Comparison of ENCODE assay signal across 1 cellular context in the genomic region with DNA sequence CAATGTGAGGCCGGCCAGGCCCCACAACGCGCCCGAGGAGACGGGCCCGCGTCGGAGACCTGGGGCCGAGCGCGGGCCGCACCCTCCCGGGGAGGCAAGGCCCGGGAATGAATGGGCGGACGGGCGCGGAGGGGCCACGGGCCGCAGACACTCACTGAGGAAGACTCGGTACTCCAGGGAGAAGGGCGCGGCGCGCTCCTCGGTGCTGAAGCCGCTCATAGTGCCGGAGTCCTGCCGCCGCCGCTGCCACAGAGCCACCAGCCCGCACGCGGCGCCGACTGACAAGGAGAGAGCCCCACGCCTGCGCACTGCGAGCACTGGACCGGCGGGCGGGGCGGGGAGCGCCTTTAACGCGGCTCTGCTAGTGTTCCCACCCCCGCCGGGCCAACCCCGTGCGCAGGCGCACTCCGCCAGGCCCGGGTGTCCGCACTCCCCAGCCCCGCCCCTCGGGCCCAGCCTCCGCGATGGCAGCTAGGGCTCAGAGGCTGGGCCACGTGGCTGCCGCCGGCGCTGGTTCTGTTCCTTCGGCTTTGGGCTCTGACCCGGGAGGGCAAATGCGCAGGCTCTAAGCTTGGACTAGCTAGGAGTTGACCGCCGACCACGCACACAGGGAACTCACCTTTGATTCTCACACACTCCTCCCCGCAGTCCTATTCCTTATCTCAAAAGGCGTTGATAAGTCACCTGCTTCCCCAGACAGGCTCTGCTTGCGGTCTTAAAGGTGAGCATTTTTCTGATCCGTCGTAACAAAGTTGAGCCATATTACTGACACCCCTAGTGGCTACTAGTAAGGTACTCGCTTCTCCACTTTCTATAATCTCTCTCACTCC.
TF ChIP-seq lines count a peak whose summit lies in the region.

A gene (minus strand): TSS at position 321 of the 830 bp plus-strand sequence. CDS start 102 bp downstream, at position 219.

TF ChIP-seq in K562, 482 proteins besides CTCF, POLR2A, EP300 and RAD21 (continued from another document and continues in another):
- TF ChIP-seq, protein P1, sequence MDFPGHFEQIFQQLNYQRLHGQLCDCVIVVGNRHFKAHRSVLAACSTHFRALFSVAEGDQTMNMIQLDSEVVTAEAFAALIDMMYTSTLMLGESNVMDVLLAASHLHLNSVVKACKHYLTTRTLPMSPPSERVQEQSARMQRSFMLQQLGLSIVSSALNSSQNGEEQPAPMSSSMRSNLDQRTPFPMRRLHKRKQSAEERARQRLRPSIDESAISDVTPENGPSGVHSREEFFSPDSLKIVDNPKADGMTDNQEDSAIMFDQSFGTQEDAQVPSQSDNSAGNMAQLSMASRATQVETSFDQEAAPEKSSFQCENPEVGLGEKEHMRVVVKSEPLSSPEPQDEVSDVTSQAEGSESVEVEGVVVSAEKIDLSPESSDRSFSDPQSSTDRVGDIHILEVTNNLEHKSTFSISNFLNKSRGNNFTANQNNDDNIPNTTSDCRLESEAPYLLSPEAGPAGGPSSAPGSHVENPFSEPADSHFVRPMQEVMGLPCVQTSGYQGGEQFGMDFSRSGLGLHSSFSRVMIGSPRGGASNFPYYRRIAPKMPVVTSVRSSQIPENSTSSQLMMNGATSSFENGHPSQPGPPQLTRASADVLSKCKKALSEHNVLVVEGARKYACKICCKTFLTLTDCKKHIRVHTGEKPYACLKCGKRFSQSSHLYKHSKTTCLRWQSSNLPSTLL (IDR thresholded peaks at IDR 0.05) = no peak
- TF ChIP-seq RHOXF2B (CRISPR knock-in tag; conservative IDR thresholded peaks at IDR 0.05) (0 out of 2 replicates have a peak, but pooled peaks have one; percentile 10), PCBP1 (IDR thresholded peaks at IDR 0.05; ENCODE audit: low read depth, low read length, poor library complexity, severe bottlenecking) (peak; percentile 47), MTA3 (IDR thresholded peaks at IDR 0.05; ENCODE audit: borderline replicate concordance) (peak; percentile 79; the same call in 1 of the 2 replicates), GATA2 (CRISPR knock-in tag; IDR thresholded peaks at IDR 0.05) (0 out of 2 replicates have a peak, but pooled peaks have one; percentile 56), ZNF175 (CRISPR knock-in tag; IDR thresholded peaks at IDR 0.05; ENCODE audit: low read depth) (0 out of 2 replicates have a peak, but pooled peaks have one; percentile 7), TSC22D4 (tag; IDR thresholded peaks at IDR 0.05) (no peak), GTF2E2 (tag; IDR thresholded peaks at IDR 0.05) (no peak; the same call in 1 of the 2 replicates), ZBED1 (IDR thresholded peaks at IDR 0.05) (no peak), NR3C1 (CRISPR knock-in tag; IDR thresholded peaks at IDR 0.05) (peak; percentile 21; the same call in 1 of the 2 replicates), NUFIP1 (IDR thresholded peaks at IDR 0.05; ENCODE audit: partially characterized antibody) (peak; percentile 42), EHMT2 (IDR thresholded peaks at IDR 0.05) (no peak; the same call in 1 of the 2 replicates), ZNF23 (CRISPR knock-in tag; IDR thresholded peaks at IDR 0.05) (no peak)
- TF ChIP-seq, protein P2, sequence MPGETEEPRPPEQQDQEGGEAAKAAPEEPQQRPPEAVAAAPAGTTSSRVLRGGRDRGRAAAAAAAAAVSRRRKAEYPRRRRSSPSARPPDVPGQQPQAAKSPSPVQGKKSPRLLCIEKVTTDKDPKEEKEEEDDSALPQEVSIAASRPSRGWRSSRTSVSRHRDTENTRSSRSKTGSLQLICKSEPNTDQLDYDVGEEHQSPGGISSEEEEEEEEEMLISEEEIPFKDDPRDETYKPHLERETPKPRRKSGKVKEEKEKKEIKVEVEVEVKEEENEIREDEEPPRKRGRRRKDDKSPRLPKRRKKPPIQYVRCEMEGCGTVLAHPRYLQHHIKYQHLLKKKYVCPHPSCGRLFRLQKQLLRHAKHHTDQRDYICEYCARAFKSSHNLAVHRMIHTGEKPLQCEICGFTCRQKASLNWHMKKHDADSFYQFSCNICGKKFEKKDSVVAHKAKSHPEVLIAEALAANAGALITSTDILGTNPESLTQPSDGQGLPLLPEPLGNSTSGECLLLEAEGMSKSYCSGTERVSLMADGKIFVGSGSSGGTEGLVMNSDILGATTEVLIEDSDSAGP (CRISPR knock-in tag; IDR thresholded peaks at IDR 0.05) = no peak
- TF ChIP-seq, protein P3, sequence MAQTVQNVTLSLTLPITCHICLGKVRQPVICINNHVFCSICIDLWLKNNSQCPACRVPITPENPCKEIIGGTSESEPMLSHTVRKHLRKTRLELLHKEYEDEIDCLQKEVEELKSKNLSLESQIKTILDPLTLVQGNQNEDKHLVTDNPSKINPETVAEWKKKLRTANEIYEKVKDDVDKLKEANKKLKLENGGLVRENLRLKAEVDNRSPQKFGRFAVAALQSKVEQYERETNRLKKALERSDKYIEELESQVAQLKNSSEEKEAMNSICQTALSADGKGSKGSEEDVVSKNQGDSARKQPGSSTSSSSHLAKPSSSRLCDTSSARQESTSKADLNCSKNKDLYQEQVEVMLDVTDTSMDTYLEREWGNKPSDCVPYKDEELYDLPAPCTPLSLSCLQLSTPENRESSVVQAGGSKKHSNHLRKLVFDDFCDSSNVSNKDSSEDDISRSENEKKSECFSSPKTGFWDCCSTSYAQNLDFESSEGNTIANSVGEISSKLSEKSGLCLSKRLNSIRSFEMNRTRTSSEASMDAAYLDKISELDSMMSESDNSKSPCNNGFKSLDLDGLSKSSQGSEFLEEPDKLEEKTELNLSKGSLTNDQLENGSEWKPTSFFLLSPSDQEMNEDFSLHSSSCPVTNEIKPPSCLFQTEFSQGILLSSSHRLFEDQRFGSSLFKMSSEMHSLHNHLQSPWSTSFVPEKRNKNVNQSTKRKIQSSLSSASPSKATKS (CRISPR knock-in tag; IDR thresholded peaks at IDR 0.05) = no peak
- TF ChIP-seq, protein P4, sequence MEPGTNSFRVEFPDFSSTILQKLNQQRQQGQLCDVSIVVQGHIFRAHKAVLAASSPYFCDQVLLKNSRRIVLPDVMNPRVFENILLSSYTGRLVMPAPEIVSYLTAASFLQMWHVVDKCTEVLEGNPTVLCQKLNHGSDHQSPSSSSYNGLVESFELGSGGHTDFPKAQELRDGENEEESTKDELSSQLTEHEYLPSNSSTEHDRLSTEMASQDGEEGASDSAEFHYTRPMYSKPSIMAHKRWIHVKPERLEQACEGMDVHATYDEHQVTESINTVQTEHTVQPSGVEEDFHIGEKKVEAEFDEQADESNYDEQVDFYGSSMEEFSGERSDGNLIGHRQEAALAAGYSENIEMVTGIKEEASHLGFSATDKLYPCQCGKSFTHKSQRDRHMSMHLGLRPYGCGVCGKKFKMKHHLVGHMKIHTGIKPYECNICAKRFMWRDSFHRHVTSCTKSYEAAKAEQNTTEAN (CRISPR knock-in tag; IDR thresholded peaks at IDR 0.05) = peak; percentile 79; the same call in 1 of the 2 replicates
- TF ChIP-seq, protein P5, sequence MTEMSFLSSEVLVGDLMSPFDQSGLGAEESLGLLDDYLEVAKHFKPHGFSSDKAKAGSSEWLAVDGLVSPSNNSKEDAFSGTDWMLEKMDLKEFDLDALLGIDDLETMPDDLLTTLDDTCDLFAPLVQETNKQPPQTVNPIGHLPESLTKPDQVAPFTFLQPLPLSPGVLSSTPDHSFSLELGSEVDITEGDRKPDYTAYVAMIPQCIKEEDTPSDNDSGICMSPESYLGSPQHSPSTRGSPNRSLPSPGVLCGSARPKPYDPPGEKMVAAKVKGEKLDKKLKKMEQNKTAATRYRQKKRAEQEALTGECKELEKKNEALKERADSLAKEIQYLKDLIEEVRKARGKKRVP (CRISPR knock-in tag; IDR thresholded peaks at IDR 0.05) = peak; percentile 58; the same call in 1 of the 2 replicates
- TF ChIP-seq, protein P6, sequence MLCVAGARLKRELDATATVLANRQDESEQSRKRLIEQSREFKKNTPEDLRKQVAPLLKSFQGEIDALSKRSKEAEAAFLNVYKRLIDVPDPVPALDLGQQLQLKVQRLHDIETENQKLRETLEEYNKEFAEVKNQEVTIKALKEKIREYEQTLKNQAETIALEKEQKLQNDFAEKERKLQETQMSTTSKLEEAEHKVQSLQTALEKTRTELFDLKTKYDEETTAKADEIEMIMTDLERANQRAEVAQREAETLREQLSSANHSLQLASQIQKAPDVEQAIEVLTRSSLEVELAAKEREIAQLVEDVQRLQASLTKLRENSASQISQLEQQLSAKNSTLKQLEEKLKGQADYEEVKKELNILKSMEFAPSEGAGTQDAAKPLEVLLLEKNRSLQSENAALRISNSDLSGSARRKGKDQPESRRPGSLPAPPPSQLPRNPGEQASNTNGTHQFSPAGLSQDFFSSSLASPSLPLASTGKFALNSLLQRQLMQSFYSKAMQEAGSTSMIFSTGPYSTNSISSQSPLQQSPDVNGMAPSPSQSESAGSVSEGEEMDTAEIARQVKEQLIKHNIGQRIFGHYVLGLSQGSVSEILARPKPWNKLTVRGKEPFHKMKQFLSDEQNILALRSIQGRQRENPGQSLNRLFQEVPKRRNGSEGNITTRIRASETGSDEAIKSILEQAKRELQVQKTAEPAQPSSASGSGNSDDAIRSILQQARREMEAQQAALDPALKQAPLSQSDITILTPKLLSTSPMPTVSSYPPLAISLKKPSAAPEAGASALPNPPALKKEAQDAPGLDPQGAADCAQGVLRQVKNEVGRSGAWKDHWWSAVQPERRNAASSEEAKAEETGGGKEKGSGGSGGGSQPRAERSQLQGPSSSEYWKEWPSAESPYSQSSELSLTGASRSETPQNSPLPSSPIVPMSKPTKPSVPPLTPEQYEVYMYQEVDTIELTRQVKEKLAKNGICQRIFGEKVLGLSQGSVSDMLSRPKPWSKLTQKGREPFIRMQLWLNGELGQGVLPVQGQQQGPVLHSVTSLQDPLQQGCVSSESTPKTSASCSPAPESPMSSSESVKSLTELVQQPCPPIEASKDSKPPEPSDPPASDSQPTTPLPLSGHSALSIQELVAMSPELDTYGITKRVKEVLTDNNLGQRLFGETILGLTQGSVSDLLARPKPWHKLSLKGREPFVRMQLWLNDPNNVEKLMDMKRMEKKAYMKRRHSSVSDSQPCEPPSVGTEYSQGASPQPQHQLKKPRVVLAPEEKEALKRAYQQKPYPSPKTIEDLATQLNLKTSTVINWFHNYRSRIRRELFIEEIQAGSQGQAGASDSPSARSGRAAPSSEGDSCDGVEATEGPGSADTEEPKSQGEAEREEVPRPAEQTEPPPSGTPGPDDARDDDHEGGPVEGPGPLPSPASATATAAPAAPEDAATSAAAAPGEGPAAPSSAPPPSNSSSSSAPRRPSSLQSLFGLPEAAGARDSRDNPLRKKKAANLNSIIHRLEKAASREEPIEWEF (CRISPR knock-in tag; IDR thresholded peaks at IDR 0.05) = no peak
- TF ChIP-seq, protein P7, sequence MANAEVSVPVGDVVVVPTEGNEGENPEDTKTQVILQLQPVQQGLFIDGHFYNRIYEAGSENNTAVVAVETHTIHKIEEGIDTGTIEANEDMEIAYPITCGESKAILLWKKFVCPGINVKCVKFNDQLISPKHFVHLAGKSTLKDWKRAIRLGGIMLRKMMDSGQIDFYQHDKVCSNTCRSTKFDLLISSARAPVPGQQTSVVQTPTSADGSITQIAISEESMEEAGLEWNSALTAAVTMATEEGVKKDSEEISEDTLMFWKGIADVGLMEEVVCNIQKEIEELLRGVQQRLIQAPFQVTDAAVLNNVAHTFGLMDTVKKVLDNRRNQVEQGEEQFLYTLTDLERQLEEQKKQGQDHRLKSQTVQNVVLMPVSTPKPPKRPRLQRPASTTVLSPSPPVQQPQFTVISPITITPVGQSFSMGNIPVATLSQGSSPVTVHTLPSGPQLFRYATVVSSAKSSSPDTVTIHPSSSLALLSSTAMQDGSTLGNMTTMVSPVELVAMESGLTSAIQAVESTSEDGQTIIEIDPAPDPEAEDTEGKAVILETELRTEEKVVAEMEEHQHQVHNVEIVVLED (CRISPR knock-in tag; IDR thresholded peaks at IDR 0.05) = 0 out of 2 replicates have a peak, but pooled peaks have one; percentile 13
- TF ChIP-seq, protein P8, sequence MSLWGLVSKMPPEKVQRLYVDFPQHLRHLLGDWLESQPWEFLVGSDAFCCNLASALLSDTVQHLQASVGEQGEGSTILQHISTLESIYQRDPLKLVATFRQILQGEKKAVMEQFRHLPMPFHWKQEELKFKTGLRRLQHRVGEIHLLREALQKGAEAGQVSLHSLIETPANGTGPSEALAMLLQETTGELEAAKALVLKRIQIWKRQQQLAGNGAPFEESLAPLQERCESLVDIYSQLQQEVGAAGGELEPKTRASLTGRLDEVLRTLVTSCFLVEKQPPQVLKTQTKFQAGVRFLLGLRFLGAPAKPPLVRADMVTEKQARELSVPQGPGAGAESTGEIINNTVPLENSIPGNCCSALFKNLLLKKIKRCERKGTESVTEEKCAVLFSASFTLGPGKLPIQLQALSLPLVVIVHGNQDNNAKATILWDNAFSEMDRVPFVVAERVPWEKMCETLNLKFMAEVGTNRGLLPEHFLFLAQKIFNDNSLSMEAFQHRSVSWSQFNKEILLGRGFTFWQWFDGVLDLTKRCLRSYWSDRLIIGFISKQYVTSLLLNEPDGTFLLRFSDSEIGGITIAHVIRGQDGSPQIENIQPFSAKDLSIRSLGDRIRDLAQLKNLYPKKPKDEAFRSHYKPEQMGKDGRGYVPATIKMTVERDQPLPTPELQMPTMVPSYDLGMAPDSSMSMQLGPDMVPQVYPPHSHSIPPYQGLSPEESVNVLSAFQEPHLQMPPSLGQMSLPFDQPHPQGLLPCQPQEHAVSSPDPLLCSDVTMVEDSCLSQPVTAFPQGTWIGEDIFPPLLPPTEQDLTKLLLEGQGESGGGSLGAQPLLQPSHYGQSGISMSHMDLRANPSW (CRISPR knock-in tag; IDR thresholded peaks at IDR 0.05) = no peak; the same call in 1 of the 2 replicates
- TF ChIP-seq, protein P9, sequence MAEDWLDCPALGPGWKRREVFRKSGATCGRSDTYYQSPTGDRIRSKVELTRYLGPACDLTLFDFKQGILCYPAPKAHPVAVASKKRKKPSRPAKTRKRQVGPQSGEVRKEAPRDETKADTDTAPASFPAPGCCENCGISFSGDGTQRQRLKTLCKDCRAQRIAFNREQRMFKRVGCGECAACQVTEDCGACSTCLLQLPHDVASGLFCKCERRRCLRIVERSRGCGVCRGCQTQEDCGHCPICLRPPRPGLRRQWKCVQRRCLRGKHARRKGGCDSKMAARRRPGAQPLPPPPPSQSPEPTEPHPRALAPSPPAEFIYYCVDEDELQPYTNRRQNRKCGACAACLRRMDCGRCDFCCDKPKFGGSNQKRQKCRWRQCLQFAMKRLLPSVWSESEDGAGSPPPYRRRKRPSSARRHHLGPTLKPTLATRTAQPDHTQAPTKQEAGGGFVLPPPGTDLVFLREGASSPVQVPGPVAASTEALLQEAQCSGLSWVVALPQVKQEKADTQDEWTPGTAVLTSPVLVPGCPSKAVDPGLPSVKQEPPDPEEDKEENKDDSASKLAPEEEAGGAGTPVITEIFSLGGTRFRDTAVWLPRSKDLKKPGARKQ (CRISPR knock-in tag; IDR thresholded peaks at IDR 0.05) = no peak
